In genomic region chr1:92786298-92786901, GRCh38 we compare ENCODE assay signal across 18 cellular contexts. TPM values are rescaled to one million over a fixed set of nuclear protein-coding genes. Genes with fewer than 3 reads are reported as not detected.
DNase-seq lines count a peak whose midpoint lies in the region; ATAC-seq and TF ChIP-seq lines count a peak whose summit lies in the region.
"Had no signal": no experiment of that assay in that cellular context is flagged by ENCODE, and none has a peak within 500 bp of the region (broad histone marks: within the 10 kb centered on the region; RNA-seq: fewer than 3 reads in every experiment).

No MANE protein-coding gene starts in this region.

- TF ChIP-seq RAD21 in IMR-90 (IDR thresholded peaks at IDR 0.05; ENCODE audit: low read length), result no peak

- no peak overlapping the region for H4K8ac ChIP-seq in IMR-90 (ENCODE audit: low read depth in 2 of 2, low read length in 2 of 2)

- H3K56ac ChIP-seq in IMR-90 (ENCODE audit: extremely low read depth, insufficient read depth, low read length), result no peak overlapping the region

- no peak overlapping the region for H4K5ac ChIP-seq in IMR-90 (ENCODE audit: low read depth, low read length)

- H3K18ac ChIP-seq in IMR-90 (ENCODE audit: low read depth, low read length), result no peak overlapping the region

- no peak overlapping the region for H3K23ac ChIP-seq in IMR-90 (ENCODE audit: low read depth, low read length)

- H3K27ac ChIP-seq in IMR-90 (ENCODE audit: insufficient read depth, low read length) (no peak overlapping the region), WERI-Rb-1 (no peak overlapping the region), neural progenitor cell (no peak overlapping the region), body of pancreas (no peak overlapping the region)

- CTCF ChIA-PET in IMR-90 (lab: Yijun Ruan, JAX), result no interaction called here

- no peak overlapping the region for H3K4me2 ChIP-seq in IMR-90 (ENCODE audit: low read depth, low read length)
- H3K4me2 ChIP-seq in neural progenitor cell, result no peak overlapping the region

- peak overlapping the region; percentile 29 for H3K4me3 Mint-ChIP-seq in T-helper 1 cell treated with Interleukin-12 subunit alpha and Interleukin-12 subunit beta and Interleukin-4 antibody, amounts not matched to agents 30 μg/mL and 1 μg/mL, for 36 hours
- peak overlapping the region; percentile 41 for H3K4me3 Mint-ChIP-seq in neural progenitor cell

- no peak overlapping the region for H2AK9ac ChIP-seq in IMR-90 (replicated peaks; ENCODE audit: low read depth, low read length, poor library complexity)

- peaks cover 11% of the 10 kb centered on the region for H3K4me1 Mint-ChIP-seq in T-helper 1 cell treated with Interleukin-12 subunit alpha and Interleukin-12 subunit beta and Interleukin-4 antibody, amounts not matched to agents 30 μg/mL and 1 μg/mL, for 36 hours (ENCODE audit: low read depth)
- peaks cover 21% of the 10 kb centered on the region for H3K4me1 Mint-ChIP-seq in neural progenitor cell

- dilution Hi-C loops in IMR-90 (cut with HindIII; ENCODE audit: low sequenced_read_pairs, unreplicated experiment), result no loop called here

- no peaks in the 10 kb centered on the region for H3K9me3 Mint-ChIP-seq in T-helper 1 cell treated with Interleukin-12 subunit alpha and Interleukin-12 subunit beta and Interleukin-4 antibody, amounts not matched to agents 30 μg/mL and 1 μg/mL, for 36 hours
- no peaks in the 10 kb centered on the region for H3K9me3 Mint-ChIP-seq in neural progenitor cell
- H3K9me3 Mint-ChIP-seq: mesothelial cell of epicardium; stimulated activated memory B cell treated with anti-CD40 and anti-IgM and Interleukin-4, amounts not matched to agents 10 μg/mL and 1 μg/mL and 100 μg/mL, for 72 hours had no signal

- BruUV-seq in IMR-90 (replicated peaks; lab: Mats Ljungman, UMichigan), result no TSS peak

- H3F3A ChIP-seq in neural progenitor cell (ENCODE audit: low read depth), result peaks cover 27% of the 10 kb centered on the region

- no peak overlapping the region for H2BK120ac ChIP-seq in IMR-90 (ENCODE audit: low read depth, low read length)

- intact Hi-C loops in IMR-90 (cut with micrococcal nuclease), result no loop called here
- intact Hi-C loops in body of pancreas (cut with DNase I), result no loop called here

- DNase-seq in T-helper 1 cell, result no peak
- DNase-seq in IMR-90, result no peak
- peak; percentile 33 for DNase-seq in WERI-Rb-1
- DNase-seq in neural progenitor cell (ENCODE audit: low spot score), result no peak
- DNase-seq in DMS153 (lab: John Stamatoyannopoulos, UW), result no peak
- DNase-seq in body of pancreas, result no peak
- DNase-seq in GM19238 (ENCODE audit: insufficient read length, low spot score), result no peak
- DNase-seq: activated CD4-positive, CD25-positive, alpha-beta regulatory T cell; activated gamma-delta T cell treated with Interleukin-2 at 50 U/mL for 16 hours; effector CD4-positive, alpha-beta T cell; hippocampal formation; kidney glomerular epithelial cell; NCI-H226; ovary; small intestine had no signal

- no peak overlapping the region for H2BK20ac ChIP-seq in IMR-90 (ENCODE audit: low read depth, low read length)

- TF ChIP-seq CTCF in IMR-90 (conservative IDR thresholded peaks at IDR 0.05; ENCODE audit: low read depth, low read length) (no peak), WERI-Rb-1 (IDR thresholded peaks at IDR 0.05; ENCODE audit: low read depth, low read length) (no peak), neural progenitor cell (IDR thresholded peaks at IDR 0.05) (no peak), body of pancreas (IDR thresholded peaks at IDR 0.05) (no peak)

- H2AK5ac ChIP-seq in IMR-90 (ENCODE audit: low read depth, low read length), result 0 out of 2 replicates have a peak overlapping the region, but pooled peaks have one; percentile 47

- no peak overlapping the region for H3K14ac ChIP-seq in IMR-90 (replicated peaks; ENCODE audit: low read depth, low read length)

- no peaks in the 10 kb centered on the region for H3K27me3 ChIP-seq in IMR-90 (ENCODE audit: control insufficient read depth, insufficient read depth, low read length)
- no peaks in the 10 kb centered on the region for H3K27me3 ChIP-seq in WERI-Rb-1 (ENCODE audit: insufficient read depth, low read depth, severe bottlenecking)
- H3K27me3 ChIP-seq in neural progenitor cell, result peaks cover 4% of the 10 kb centered on the region
- H3K27me3 ChIP-seq in body of pancreas, result no peaks in the 10 kb centered on the region
- H3K27me3 ChIP-seq: ovary had no signal

- H4K20me1 ChIP-seq in IMR-90 (ENCODE audit: insufficient read depth, low read length) (peaks cover 9% of the 10 kb centered on the region), neural progenitor cell (ENCODE audit: low read depth) (no peaks in the 10 kb centered on the region)

- H3K79me1 ChIP-seq in IMR-90 (ENCODE audit: low read depth in 1 of 2, low read length in 2 of 2), result peaks cover 0 to 16% of the 10 kb centered on the region in 2 experiments; a peak in 2 of 4 replicates

- 0 out of 2 replicates have a peak, but pooled peaks cover 2% of the 10 kb centered on the region for H3K9me1 ChIP-seq in IMR-90 (ENCODE audit: insufficient read depth, low read length)

- no peak overlapping the region for H3K9ac ChIP-seq in IMR-90 (ENCODE audit: low read depth, low read length)
- H3K9ac ChIP-seq in neural progenitor cell, result no peak overlapping the region

- H3K4me3 ChIP-seq in IMR-90 (ENCODE audit: insufficient read depth, low read depth, low read length), result no peak overlapping the region
- no peak overlapping the region for H3K4me3 ChIP-seq in WERI-Rb-1 (ENCODE audit: low read depth, low read length)
- no peak overlapping the region for H3K4me3 ChIP-seq in neural progenitor cell
- no peak overlapping the region for H3K4me3 ChIP-seq in body of pancreas

- peaks cover 4% of the 10 kb centered on the region for H3K36me3 Mint-ChIP-seq in T-helper 1 cell treated with Interleukin-12 subunit alpha and Interleukin-12 subunit beta and Interleukin-4 antibody, amounts not matched to agents 30 μg/mL and 1 μg/mL, for 36 hours (ENCODE audit: low read depth)
- peaks cover 4% of the 10 kb centered on the region for H3K36me3 Mint-ChIP-seq in neural progenitor cell
- H3K36me3 Mint-ChIP-seq: mesothelial cell of epicardium; stimulated activated memory B cell treated with anti-CD40 and anti-IgM and Interleukin-4, amounts not matched to agents 10 μg/mL and 1 μg/mL and 100 μg/mL, for 72 hours had no signal

- H3K4me1 ChIP-seq in IMR-90 (ENCODE audit: control insufficient read depth, insufficient read depth, low read length) (no peaks in the 10 kb centered on the region; the same call in 1 of the 2 replicates), neural progenitor cell (peaks cover 2% of the 10 kb centered on the region), body of pancreas (peaks cover 23% of the 10 kb centered on the region)

- no peak overlapping the region for H3K4ac ChIP-seq in IMR-90 (ENCODE audit: low read depth, low read length)

- no peak overlapping the region for H2BK5ac ChIP-seq in IMR-90 (ENCODE audit: low read depth, low read length, poor library complexity, severe bottlenecking)

- H2AFZ ChIP-seq in IMR-90 (replicated peaks; ENCODE audit: low read length, poor library complexity) (no peak overlapping the region), neural progenitor cell (replicated peaks) (no peak overlapping the region)

- WGBS in IMR-90 (ENCODE audit: extremely low coverage in 2 of 2, insufficient read length in 1 of 2), 2 experiments, result 100% methylated on average over 2 of the region's 3 CpGs; no CpG with 5 or more reads in 1 of the 2 experiments
- 90 to 92% methylated on average over 3 of the region's 3 CpGs for WGBS in body of pancreas, 2 donors

- POLR2A ChIA-PET in IMR-90 (lab: Charles Lee; ENCODE audit: unreplicated experiment), result no interaction called here

- ATAC-seq in IMR-90 (ENCODE audit: low read depth) (no peak), body of pancreas (no peak)
- ATAC-seq: stimulated activated memory B cell treated with anti-CD40 and anti-IgM and Interleukin-4, amounts not matched to agents 10 μg/mL and 1 μg/mL and 100 μg/mL, for 72 hours had no signal

- H3K79me2 ChIP-seq in neural progenitor cell (ENCODE audit: low read depth), result peaks cover 25% of the 10 kb centered on the region

- no peak overlapping the region for H2BK15ac ChIP-seq in IMR-90 (ENCODE audit: low read depth, low read length)

- TF ChIP-seq POLR2A in IMR-90 (IDR thresholded peaks at IDR 0.05; ENCODE audit: low read depth, low read length) (no peak), body of pancreas (IDR thresholded peaks at IDR 0.05) (no peak)

- H3K27ac Mint-ChIP-seq in T-helper 1 cell treated with Interleukin-12 subunit alpha and Interleukin-12 subunit beta and Interleukin-4 antibody, amounts not matched to agents 30 μg/mL and 1 μg/mL, for 36 hours, result no peak overlapping the region
- no peak overlapping the region for H3K27ac Mint-ChIP-seq in neural progenitor cell
- H3K27ac Mint-ChIP-seq: mesothelial cell of epicardium had no signal

- in situ Hi-C loops in IMR-90 (cut with MboI; ENCODE audit: low sequenced_read_pairs), result no loop called here

- H3K9me3 ChIP-seq in IMR-90 (ENCODE audit: control insufficient read depth, insufficient read depth, low read length) (no peaks in the 10 kb centered on the region), WERI-Rb-1 (ENCODE audit: severe bottlenecking) (no peaks in the 10 kb centered on the region), neural progenitor cell (ENCODE audit: low read depth) (no peaks in the 10 kb centered on the region), body of pancreas (no peaks in the 10 kb centered on the region)
- H3K9me3 ChIP-seq: ovary had no signal

- no peaks in the 10 kb centered on the region for H3K36me3 ChIP-seq in IMR-90 (ENCODE audit: control insufficient read depth, insufficient read depth, low read length)
- H3K36me3 ChIP-seq in WERI-Rb-1, result peaks cover 2% of the 10 kb centered on the region; the same call in 1 of the 2 replicates
- H3K36me3 ChIP-seq in neural progenitor cell, result no peaks in the 10 kb centered on the region
- H3K36me3 ChIP-seq in body of pancreas (replicated peaks in 1 of 2; ENCODE audit: insufficient read depth in 1 of 2, low read depth in 2 of 2), result no peaks in the 10 kb centered on the region
- H3K36me3 ChIP-seq: ovary had no signal

- H3K27me3 Mint-ChIP-seq in T-helper 1 cell treated with Interleukin-12 subunit alpha and Interleukin-12 subunit beta and Interleukin-4 antibody, amounts not matched to agents 30 μg/mL and 1 μg/mL, for 36 hours (ENCODE audit: low read depth), result peaks cover 71% of the 10 kb centered on the region
- H3K27me3 Mint-ChIP-seq in neural progenitor cell (ENCODE audit: insufficient read depth, low read depth), result peaks cover 11% of the 10 kb centered on the region
- H3K27me3 Mint-ChIP-seq: stimulated activated memory B cell treated with anti-CD40 and anti-IgM and Interleukin-4, amounts not matched to agents 10 μg/mL and 1 μg/mL and 100 μg/mL, for 72 hours had no signal

- H4K91ac ChIP-seq in IMR-90 (ENCODE audit: insufficient read depth, low read depth, low read length), result no peak overlapping the region

RNA-seq across cellular contexts. Expression of gene EVI5, which starts 1.5 kb away (rescaled TPM):
- total RNA-seq in IMR-90 (2012; rRNA removed) (26.9 and 54.4 TPM in 2 replicates), neural progenitor cell (ENCODE audit: low replicate concordance) (13.7 TPM in 2 replicates), body of pancreas (10 to 100 TPM in 1 of 2 donors, 1 to 10 TPM in 1; 7.9 to 18.9 TPM)
- polyA plus RNA-seq in IMR-90 (2012; rRNA removed), result 10.2 and 13.9 TPM in 2 replicates
- polyA plus RNA-seq in IMR-90 (2012; cell fraction: cytosol; rRNA removed), result 2.6 and 3.4 TPM in 2 replicates
- 1.7 and 10.9 TPM in 2 replicates for polyA plus RNA-seq in IMR-90 (2012; cell fraction: nucleus; rRNA removed; ENCODE audit: low replicate concordance)

RNA-seq across cellular contexts. Expression of gene RPL5, which starts 45.4 kb away (rescaled TPM):
- total RNA-seq in IMR-90 (2012; rRNA removed), result 1,679 and 1,907 TPM in 2 replicates
- 1,239 and 1,406 TPM in 2 replicates for polyA plus RNA-seq in IMR-90 (2012; rRNA removed)
- 609 and 629 TPM in 2 replicates for polyA plus RNA-seq in IMR-90 (2012; cell fraction: cytosol; rRNA removed)
- polyA plus RNA-seq in IMR-90 (2012; cell fraction: nucleus; rRNA removed; ENCODE audit: low replicate concordance), result 99.4 and 681 TPM in 2 replicates
- total RNA-seq in neural progenitor cell (ENCODE audit: low replicate concordance), result 3,057 and 3,732 TPM in 2 replicates
- total RNA-seq in body of pancreas, result 1,000 to 10,000 TPM in 1 of 2 donors, 100 to 1,000 TPM in 1; 979 to 1,023 TPM
